ENCODE assay signal across 10 cellular contexts in genomic region chr12:99619389-99620158, GRCh38. TPM values are rescaled to one million over a fixed set of nuclear protein-coding genes. Genes with fewer than 3 reads are reported as not detected.
DNase-seq lines count a peak whose midpoint lies in the region; ATAC-seq and TF ChIP-seq lines count a peak whose summit lies in the region.
"Had no signal": no experiment of that assay in that cellular context is flagged by ENCODE, and none has a peak within 500 bp of the region (broad histone marks: within the 10 kb centered on the region; RNA-seq: fewer than 3 reads in every experiment).

No MANE protein-coding gene starts in this region.

- TF ChIP-seq CTCF in DOHH2 (IDR thresholded peaks at IDR 0.05; ENCODE audit: low read depth, low read length, poor library complexity, severe bottlenecking) (peak; percentile 86), OCI-LY7 (conservative IDR thresholded peaks at IDR 0.05; ENCODE audit: low read length) (peak; percentile 91), hepatocyte (IDR thresholded peaks at IDR 0.05; ENCODE audit: poor library complexity) (peak; percentile 44)

- H3K9me3 ChIP-seq in DOHH2 (ENCODE audit: control insufficient read depth, insufficient read depth, low read length) (peaks cover 48% of the 10 kb centered on the region), OCI-LY7 (ENCODE audit: low read length) (peaks cover 72% of the 10 kb centered on the region), hepatocyte (ENCODE audit: low read depth) (no peaks in the 10 kb centered on the region)

- H3K79me2 ChIP-seq in DOHH2 (ENCODE audit: control insufficient read depth, low read length) (no peaks in the 10 kb centered on the region), OCI-LY7 (ENCODE audit: insufficient read depth, low read depth, low read length) (no peaks in the 10 kb centered on the region), hepatocyte (no peaks in the 10 kb centered on the region)

- CTCF ChIA-PET in OCI-LY7 (lab: Charles Lee; ENCODE audit: unreplicated experiment), result interaction anchor here (0.9 to 1.4 kb wide), 3 partner anchors 229 to 576 kb away, joined by 3 to 6 read pairs (median 3); no protein-coding TSS in a partner anchor

- H3K4me1 ChIP-seq in DOHH2 (ENCODE audit: control insufficient read depth, low read length) (peaks cover 44% of the 10 kb centered on the region), OCI-LY7 (ENCODE audit: insufficient read depth, low read length, poor library complexity, severe bottlenecking) (no peaks in the 10 kb centered on the region), hepatocyte (ENCODE audit: insufficient read depth) (no peaks in the 10 kb centered on the region)

- POLR2A ChIA-PET in OCI-LY7 (lab: Charles Lee), result interaction anchor here (0.6 to 1.9 kb wide), 5 partner anchors 8 to 337 kb away, joined by 3 to 4 read pairs (median 3); no protein-coding TSS in a partner anchor

- intact Hi-C loops in OCI-LY7 (cut with micrococcal nuclease; ENCODE audit: unreplicated experiment), result loop anchor here (1.0 kb wide), 2 partner anchors 226 to 576 kb away; no protein-coding TSS in a partner anchor

- H3K4me3 ChIP-seq in DOHH2 (ENCODE audit: low read length) (0 out of 2 replicates have a peak overlapping the region, but pooled peaks have one; percentile 3), OCI-LY7 (ENCODE audit: low read depth, low read length, poor library complexity, severe bottlenecking) (no peak overlapping the region), hepatocyte (no peak overlapping the region)

- peak; percentile 67 for DNase-seq in OCI-LY7 (ENCODE audit: low spot score)
- DNase-seq in hepatocyte (ENCODE audit: low spot score), result peak; percentile 33
- DNase-seq in activated T-cell treated with anti-CD3 and anti-CD28 coated beads, Interleukin-2, amount 50 U/mL, for 1 hour, result no peak
- DNase-seq in GF-D8 (lab: John Stamatoyannopoulos, UW), result no peak

- H3K4me2 ChIP-seq in DOHH2 (ENCODE audit: low read length), result no peak overlapping the region; the same call in 1 of the 2 replicates
- no peak overlapping the region for H3K4me2 ChIP-seq in OCI-LY7 (ENCODE audit: low read length)
- H3K4me2 ChIP-seq in hepatocyte, result no peak overlapping the region

- no peaks in the 10 kb centered on the region for H3K9me2 ChIP-seq in DOHH2 (replicated peaks; ENCODE audit: control insufficient read depth, low read length)
- no peaks in the 10 kb centered on the region for H3K9me2 ChIP-seq in OCI-LY7 (ENCODE audit: insufficient read depth, low read length)
- no peaks in the 10 kb centered on the region for H3K9me2 ChIP-seq in hepatocyte (replicated peaks; ENCODE audit: insufficient read depth)

- ATAC-seq in GM19023 (IDR thresholded peaks at IDR 0.05; ENCODE audit: unreplicated experiment) (peak; percentile 90), HG03066 (IDR thresholded peaks at IDR 0.05; ENCODE audit: low read depth, unreplicated experiment) (peak; percentile 93), HG03196 (IDR thresholded peaks at IDR 0.05; ENCODE audit: unreplicated experiment) (no peak)

- H3K27me3 ChIP-seq in DOHH2 (ENCODE audit: control insufficient read depth, low read length), result no peaks in the 10 kb centered on the region
- no peaks in the 10 kb centered on the region for H3K27me3 ChIP-seq in hepatocyte

- H2AFZ ChIP-seq in OCI-LY7 (ENCODE audit: low read length), result 0 out of 2 replicates have a peak overlapping the region, but pooled peaks have one; percentile 26
- H2AFZ ChIP-seq in hepatocyte, result no peak overlapping the region

- peaks cover 20% of the 10 kb centered on the region for H3K36me3 ChIP-seq in DOHH2 (ENCODE audit: control insufficient read depth, low read length)
- H3K36me3 ChIP-seq in OCI-LY7 (ENCODE audit: insufficient read depth, low read length), result peaks cover 47% of the 10 kb centered on the region
- no peaks in the 10 kb centered on the region for H3K36me3 ChIP-seq in hepatocyte (replicated peaks; ENCODE audit: insufficient read depth, low read depth)

- H3F3A ChIP-seq in DOHH2 (ENCODE audit: control insufficient read depth, insufficient read depth), result no peaks in the 10 kb centered on the region

- 66% methylated on average over 7 of the region's 7 CpGs for WGBS in hepatocyte (ENCODE audit: low lambda C conversion rate, missing lambda C conversion rate)

- H4K20me1 ChIP-seq in DOHH2 (ENCODE audit: control insufficient read depth, insufficient read depth, low read depth, low read length) (no peaks in the 10 kb centered on the region), OCI-LY7 (ENCODE audit: insufficient read depth, low read length) (no peaks in the 10 kb centered on the region), hepatocyte (ENCODE audit: insufficient read depth, poor library complexity, severe bottlenecking) (no peaks in the 10 kb centered on the region)

- no TSS peak for BruUV-seq in OCI-LY7 (replicated peaks; lab: Mats Ljungman, UMichigan)

- peak overlapping the region; percentile 26; the same call in 1 of the 2 replicates for H3K27ac ChIP-seq in DOHH2 (ENCODE audit: low read depth, low read length)
- H3K27ac ChIP-seq in OCI-LY7 (ENCODE audit: low read depth, low read length, poor library complexity, severe bottlenecking), result peak overlapping the region; percentile 22
- H3K27ac ChIP-seq in hepatocyte, result no peak overlapping the region

RNA-seq across cellular contexts. Expression of gene GARIN6, which starts 28.0 kb away (rescaled TPM):
- not detected in 2 replicates for total RNA-seq in OCI-LY7 (2014; rRNA removed; shearing (Covaris generic))
- not detected in 2 replicates for total RNA-seq in OCI-LY7 (2022)
- not detected in 2 replicates for total RNA-seq in hepatocyte
- not detected in 2 replicates for polyA plus RNA-seq in hepatocyte
- total RNA-seq: activated CD8-positive, alpha-beta memory T cell treated with anti-CD3 and anti-CD28 coated beads for 36 hours; pulmonary artery endothelial cell had no signal

Comparison
In these comparisons a context has a peak if more than half of its experiments do, and no peak if none do; other contexts are left out.
1. DNase-seq: peak in OCI-LY7 (single experiment) and hepatocyte (single experiment); none in activated T-cell treated with anti-CD3 and anti-CD28 coated beads, Interleukin-2, amount 50 U/mL, for 1 hour (single experiment) and GF-D8 (single experiment).
2. Peak in every context shown above with its lines, with median percentiles within 50 percentile points of each other: CTCF ChIP-seq.